In genomic region chr17:14305785-14306496, GRCh38 we compare ENCODE assay signal across 18 cellular contexts. TPM values are rescaled to one million over a fixed set of nuclear protein-coding genes. Genes with fewer than 3 reads are reported as not detected.
DNase-seq lines count a peak whose midpoint lies in the region; ATAC-seq and TF ChIP-seq lines count a peak whose summit lies in the region.
"Had no signal": no experiment of that assay in that cellular context is flagged by ENCODE, and none has a peak within 500 bp of the region (broad histone marks: within the 10 kb centered on the region; RNA-seq: fewer than 3 reads in every experiment).

No MANE protein-coding gene starts in this region.

- BruUV-seq in OCI-LY7 (replicated peaks; lab: Mats Ljungman, UMichigan): no TSS peak

- H3K27ac Mint-ChIP-seq in T-helper 17 cell: peak overlapping the region; percentile 67

- POLR2A ChIA-PET in OCI-LY7 (lab: Charles Lee): interaction anchor here (0.6 to 1.1 kb wide), 3 partner anchors 25 to 309 kb away, joined by 3 to 4 read pairs (median 3); no protein-coding TSS in a partner anchor

- no peaks in the 10 kb centered on the region for H3K79me2 ChIP-seq in OCI-LY7 (ENCODE audit: insufficient read depth, low read depth, low read length)

- H3K9me2 ChIP-seq in OCI-LY7 (ENCODE audit: insufficient read depth, low read length): no peaks in the 10 kb centered on the region

- peaks cover 66% of the 10 kb centered on the region for H3K4me1 Mint-ChIP-seq in activated T-cell treated with anti-CD3 and anti-CD28 coated beads, Interleukin-2, amount 50 U/mL, for 4 hours (ENCODE audit: low read depth)
- H3K4me1 Mint-ChIP-seq in T-helper 17 cell: peaks cover 39% of the 10 kb centered on the region

- CTCF ChIA-PET in OCI-LY7 (lab: Charles Lee; ENCODE audit: unreplicated experiment): no interaction called here

- no peak overlapping the region for H2AFZ ChIP-seq in OCI-LY7 (ENCODE audit: low read length)

- TF ChIP-seq CTCF in OCI-LY7 (conservative IDR thresholded peaks at IDR 0.05; ENCODE audit: low read length): no peak

- H3K9me3 ChIP-seq in T-helper 17 cell (ENCODE audit: control insufficient read depth, low read length, poor library complexity, severe bottlenecking) (no peaks in the 10 kb centered on the region), skeletal muscle satellite cell (replicated peaks; ENCODE audit: low read length) (no peaks in the 10 kb centered on the region), OCI-LY7 (ENCODE audit: low read length) (no peaks in the 10 kb centered on the region)
- H3K9me3 ChIP-seq: heart left ventricle, left lung, spleen had no signal

- H3K27ac ChIP-seq in OCI-LY7 (ENCODE audit: low read depth, low read length, poor library complexity, severe bottlenecking): no peak overlapping the region
- H3K27ac ChIP-seq: heart left ventricle, left lung had no signal

- no peaks in the 10 kb centered on the region; the same call in 1 of the 2 replicates for H4K20me1 ChIP-seq in OCI-LY7 (ENCODE audit: insufficient read depth, low read length)

- peak overlapping the region; percentile 95 for H3K9ac ChIP-seq in skeletal muscle satellite cell (ENCODE audit: low read depth, low read length)

- peak overlapping the region; percentile 88 for H3K4me3 ChIP-seq in skeletal muscle satellite cell (ENCODE audit: low read length)
- H3K4me3 ChIP-seq in OCI-LY7 (ENCODE audit: low read depth, low read length, poor library complexity, severe bottlenecking): no peak overlapping the region
- H3K4me3 ChIP-seq: heart left ventricle, left lung had no signal

- no peak for ATAC-seq in activated T-cell treated with anti-CD3 and anti-CD28 coated beads, Interleukin-2, amount 50 U/mL, for 4 hours
- ATAC-seq in T-helper 17 cell: no peak
- ATAC-seq in GM19463 (IDR thresholded peaks at IDR 0.05; ENCODE audit: unreplicated experiment): no peak
- ATAC-seq: heart left ventricle, left lung, PC-3 had no signal

- H3K4me2 ChIP-seq in skeletal muscle satellite cell (ENCODE audit: low read length): peak overlapping the region; percentile 95
- no peak overlapping the region for H3K4me2 ChIP-seq in OCI-LY7 (ENCODE audit: low read length)

- H3K27me3 ChIP-seq in skeletal muscle satellite cell (ENCODE audit: control insufficient read depth, insufficient read depth, low read length): no peaks in the 10 kb centered on the region

- no peaks in the 10 kb centered on the region for H3K36me3 Mint-ChIP-seq in activated T-cell treated with anti-CD3 and anti-CD28 coated beads, Interleukin-2, amount 50 U/mL, for 4 hours (ENCODE audit: insufficient read depth)
- H3K36me3 Mint-ChIP-seq in T-helper 17 cell (ENCODE audit: low read depth): peaks cover 4% of the 10 kb centered on the region

- DNase-seq in activated T-cell treated with anti-CD3 and anti-CD28 coated beads, Interleukin-2, amount 50 U/mL, for 4 hours: no peak
- DNase-seq in activated T-cell treated with anti-CD3 and anti-CD28 coated beads for 4 hours (no peak), T-helper 17 cell (no peak), glomerular visceral epithelial cell (ENCODE audit: extremely low spot score) (peak; percentile 15), OCI-LY7 (ENCODE audit: low spot score) (no peak), dermis blood vessel endothelial cell (no peak)
- DNase-seq: activated gamma-delta T cell treated with Interleukin-2 at 50 U/mL for 16 hours, caudate nucleus, DMS153, heart left ventricle, left lung, NCI-H1436 treated with DMSO at 0.1 percent for 48 hours, NCI-H446, occipital lobe, PC-3, spleen had no signal

- H3K4me1 ChIP-seq in skeletal muscle satellite cell (ENCODE audit: control insufficient read depth, insufficient read depth, low read length): peaks cover 55% of the 10 kb centered on the region
- peaks cover 14% of the 10 kb centered on the region for H3K4me1 ChIP-seq in OCI-LY7 (ENCODE audit: insufficient read depth, low read length, poor library complexity, severe bottlenecking)

- H3K4me3 Mint-ChIP-seq in activated T-cell treated with anti-CD3 and anti-CD28 coated beads, Interleukin-2, amount 50 U/mL, for 4 hours: peak overlapping the region; percentile 27
- H3K4me3 Mint-ChIP-seq in T-helper 17 cell: peak overlapping the region; percentile 39

- H3K9me3 Mint-ChIP-seq in activated T-cell treated with anti-CD3 and anti-CD28 coated beads, Interleukin-2, amount 50 U/mL, for 4 hours: no peaks in the 10 kb centered on the region

- H3K36me3 ChIP-seq in skeletal muscle satellite cell (ENCODE audit: insufficient read depth, low read length) (no peaks in the 10 kb centered on the region), OCI-LY7 (ENCODE audit: insufficient read depth, low read length) (no peaks in the 10 kb centered on the region)
- H3K36me3 ChIP-seq: heart left ventricle, left lung, spleen had no signal

- H3K27me3 Mint-ChIP-seq in activated T-cell treated with anti-CD3 and anti-CD28 coated beads, Interleukin-2, amount 50 U/mL, for 4 hours (ENCODE audit: low read depth): no peaks in the 10 kb centered on the region
- no peaks in the 10 kb centered on the region for H3K27me3 Mint-ChIP-seq in T-helper 17 cell

- intact Hi-C loops in OCI-LY7 (cut with micrococcal nuclease; ENCODE audit: unreplicated experiment): loop anchor here (10.0 kb wide), 2 partner anchors 489 to 619 kb away; no protein-coding TSS in a partner anchor

RNA-seq across cellular contexts. Expression of gene HS3ST3B1, which starts 5.1 kb away (rescaled TPM):
- total RNA-seq in activated T-cell treated with anti-CD3 and anti-CD28 coated beads, Interleukin-2, amount 50 U/mL, for 4 hours: 10 to 100 TPM; 12.3 to 17.1 (median 13.5) TPM
- total RNA-seq in T-helper 17 cell (10 to 100 TPM; 13.5 to 15.4 TPM), OCI-LY7 (2022) (1.6 and 2.0 TPM in 2 replicates), dermis blood vessel endothelial cell (0.28 and 1.4 TPM in 2 replicates)
- 31.4 and 34.9 TPM in 2 replicates for total RNA-seq in skeletal muscle satellite cell (2012; rRNA removed)
- 0.03 TPM in 1 of 2 replicates, not detected in the other for total RNA-seq in OCI-LY7 (2014; rRNA removed; shearing (Covaris generic))
